ENCODE assay signal across 1 cellular context in genomic region chr6:80642452-80642851, GRCh38.
TF ChIP-seq lines count a peak whose summit lies in the region.

No MANE protein-coding gene starts in this region.

TF ChIP-seq in IMR-90, 13 proteins besides CTCF, POLR2A, EP300 and RAD21:
- TF ChIP-seq, protein P1, sequence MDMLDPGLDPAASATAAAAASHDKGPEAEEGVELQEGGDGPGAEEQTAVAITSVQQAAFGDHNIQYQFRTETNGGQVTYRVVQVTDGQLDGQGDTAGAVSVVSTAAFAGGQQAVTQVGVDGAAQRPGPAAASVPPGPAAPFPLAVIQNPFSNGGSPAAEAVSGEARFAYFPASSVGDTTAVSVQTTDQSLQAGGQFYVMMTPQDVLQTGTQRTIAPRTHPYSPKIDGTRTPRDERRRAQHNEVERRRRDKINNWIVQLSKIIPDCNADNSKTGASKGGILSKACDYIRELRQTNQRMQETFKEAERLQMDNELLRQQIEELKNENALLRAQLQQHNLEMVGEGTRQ (IDR thresholded peaks at IDR 0.05; ENCODE audit: low read depth, low read length): no peak
- TF ChIP-seq RFX5 (IDR thresholded peaks at IDR 0.05; ENCODE audit: low read depth, low read length) (no peak), FOS (IDR thresholded peaks at IDR 0.05; ENCODE audit: low read depth, low read length) (no peak), CHD1 (IDR thresholded peaks at IDR 0.05; ENCODE audit: low read depth, low read length) (no peak), MXI1 (IDR thresholded peaks at IDR 0.05; ENCODE audit: borderline replicate concordance, low read depth, low read length) (no peak), RCOR1 (IDR thresholded peaks at IDR 0.05; ENCODE audit: insufficient replicate concordance, low read length) (no peak), BHLHE40 (IDR thresholded peaks at IDR 0.05; ENCODE audit: low read depth, low read length) (no peak), MAFK (IDR thresholded peaks at IDR 0.05; ENCODE audit: low read depth, low read length) (no peak), MAZ (IDR thresholded peaks at IDR 0.05; ENCODE audit: borderline replicate concordance, low read depth, low read length) (no peak), ELK1 (IDR thresholded peaks at IDR 0.05; ENCODE audit: borderline replicate concordance, low read depth, low read length) (no peak), NFE2L2 (IDR thresholded peaks at IDR 0.05; ENCODE audit: low read depth, low read length) (no peak), CEBPB (IDR thresholded peaks at IDR 0.05; ENCODE audit: low read depth, low read length) (no peak), SMC3 (IDR thresholded peaks at IDR 0.05; ENCODE audit: low read depth, low read length) (no peak)
